In the genomic region with DNA sequence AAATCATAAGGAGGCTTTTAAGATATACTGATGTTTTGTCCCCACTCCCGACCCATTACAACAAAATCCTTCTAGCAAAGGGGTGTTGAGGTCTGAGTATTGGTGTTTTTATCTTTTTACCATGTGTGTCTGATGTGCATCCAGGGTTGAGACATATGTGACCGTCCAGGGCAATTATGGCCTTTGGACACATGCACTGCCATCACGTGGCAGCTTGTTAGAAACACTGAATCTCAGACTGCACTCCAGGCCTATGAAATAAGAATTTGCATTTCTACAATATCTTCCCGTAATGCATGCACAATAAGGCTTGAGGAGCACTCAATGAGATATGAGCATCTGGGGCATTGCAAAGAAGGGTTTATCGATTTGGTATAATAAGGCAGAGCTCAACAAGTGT, we compare ENCODE assay signal across 18 cellular contexts.
DNase-seq lines count a peak whose midpoint lies in the region; ATAC-seq and TF ChIP-seq lines count a peak whose summit lies in the region.
"Had no signal": no experiment of that assay in that cellular context is flagged by ENCODE, and none has a peak within 500 bp of the region (broad histone marks: within the 10 kb centered on the region; RNA-seq: fewer than 3 reads in every experiment).

No MANE protein-coding gene starts in this region.

- H2AFZ ChIP-seq in PC-3 (ENCODE audit: low read length): no peak overlapping the region

- DNase-seq in MCF 10A (ENCODE audit: unreplicated experiment): peak; percentile 10
- no peak for DNase-seq in breast epithelium (ENCODE audit: low spot score in 2 of 2)
- peak; percentile 17 for DNase-seq in PC-3
- DNase-seq in Right ventricle myocardium superior: no peak
- no peak for DNase-seq in AG08396 (ENCODE audit: low spot score)
- no peak for DNase-seq in stimulated activated CD4-positive, alpha-beta T cell treated with anti-CD3 and anti-CD28 coated beads, Interleukin-2, amount 100 ng/mL, for 24 hours
- no peak for DNase-seq in SW480 (ENCODE audit: low spot score)
- DNase-seq: activated CD4-positive, alpha-beta T cell treated with anti-CD3 and anti-CD28 coated beads, Interleukin-2, amount 50 U/mL, for 4 hours; activated gamma-delta T cell; DMS153; lower lobe of right lung; NCI-H1048; NCI-H2081; NCI-H69 had no signal

- H3F3A ChIP-seq in PC-3 (ENCODE audit: low read length, unreplicated experiment): no peaks in the 10 kb centered on the region

- H4K20me1 ChIP-seq in PC-3 (ENCODE audit: low read length): no peaks in the 10 kb centered on the region

- no peaks in the 10 kb centered on the region for H3K9me2 ChIP-seq in PC-3 (replicated peaks; ENCODE audit: low read length)

- H3K4me3 ChIP-seq in breast epithelium: no peak overlapping the region
- H3K4me3 ChIP-seq in PC-3 (ENCODE audit: low read length): no peak overlapping the region
- H3K4me3 ChIP-seq: lower lobe of right lung, suprapubic skin had no signal

- no peaks in the 10 kb centered on the region for H3K27me3 Mint-ChIP-seq in MCF 10A (ENCODE audit: insufficient read depth, unreplicated experiment)

- H3K79me2 ChIP-seq in PC-3 (ENCODE audit: low read length): no peaks in the 10 kb centered on the region

- intact Hi-C loops in MCF 10A (cut with micrococcal nuclease): no loop called here
- intact Hi-C loops in breast epithelium (cut with DNase I; ENCODE audit: low total_unique reads): no loop called here
- intact Hi-C loops in PC-3 (cut with micrococcal nuclease): no loop called here
- intact Hi-C loops in Right ventricle myocardium superior (cut with DNase I): no loop called here

- H3K9me3 Mint-ChIP-seq in MCF 10A (ENCODE audit: unreplicated experiment): no peaks in the 10 kb centered on the region

- TF ChIP-seq POLR2A in breast epithelium (IDR thresholded peaks at IDR 0.05): no peak

- no peaks in the 10 kb centered on the region for H3K27me3 ChIP-seq in breast epithelium
- H3K27me3 ChIP-seq in PC-3 (ENCODE audit: low read length): no peaks in the 10 kb centered on the region
- H3K27me3 ChIP-seq: suprapubic skin had no signal

- no peak overlapping the region for H3K9ac ChIP-seq in PC-3 (ENCODE audit: low read length)

- peak; percentile 44 for ATAC-seq in HG03159 (IDR thresholded peaks at IDR 0.05; ENCODE audit: unreplicated experiment)
- peak; percentile 45; the same call in 1 of the 2 replicates for ATAC-seq in PC-3
- no peak for ATAC-seq in Right ventricle myocardium superior (ENCODE audit: poor library complexity)
- ATAC-seq: lower lobe of right lung, right cardiac atrium had no signal

- no peak overlapping the region for H3K27ac Mint-ChIP-seq in MCF 10A (ENCODE audit: low read depth, unreplicated experiment)

- H3K4me2 ChIP-seq in PC-3 (ENCODE audit: low read length): no peak overlapping the region

- BruUV-seq in MCF 10A (replicated peaks; lab: Mats Ljungman, UMichigan) (no TSS peak), PC-3 (replicated peaks; lab: Mats Ljungman, UMichigan) (no TSS peak)

- no peak overlapping the region for H3K4me3 Mint-ChIP-seq in MCF 10A (ENCODE audit: unreplicated experiment)

- TF ChIP-seq CTCF in MCF 10A (IDR thresholded peaks at IDR 0.05; ENCODE audit: unreplicated experiment) (no peak), breast epithelium (IDR thresholded peaks at IDR 0.05) (no peak), PC-3 (conservative IDR thresholded peaks at IDR 0.05; ENCODE audit: low read depth, low read length) (peak; percentile 44; the same call in 1 of the 2 replicates)

- H3K36me3 ChIP-seq in breast epithelium: no peaks in the 10 kb centered on the region
- no peaks in the 10 kb centered on the region for H3K36me3 ChIP-seq in PC-3 (ENCODE audit: low read depth, low read length)
- H3K36me3 ChIP-seq: lower lobe of right lung, suprapubic skin had no signal

- CTCF ChIA-PET in MCF 10A (lab: Yijun Ruan, JAX) (interaction anchor here (1.2 kb wide), 1 partner anchor 176 kb away, joined by 3 read pairs; no protein-coding TSS in a partner anchor), PC-3 (lab: Charles Lee) (no interaction called here)

- H3K27ac ChIP-seq in breast epithelium (no peak overlapping the region), PC-3 (ENCODE audit: low read length) (no peak overlapping the region)
- H3K27ac ChIP-seq: lower lobe of right lung, RWPE1, suprapubic skin had no signal

- POLR2A ChIA-PET in MCF 10A (lab: Yijun Ruan, JAX): no interaction called here
- POLR2A ChIA-PET in PC-3 (lab: Charles Lee; ENCODE audit: unreplicated experiment): no interaction called here

- no peaks in the 10 kb centered on the region for H3K36me3 Mint-ChIP-seq in MCF 10A (ENCODE audit: insufficient read depth, unreplicated experiment)

- H3K4me1 Mint-ChIP-seq in MCF 10A (ENCODE audit: insufficient read depth, unreplicated experiment): no peaks in the 10 kb centered on the region

- H3K9me3 ChIP-seq in breast epithelium (no peaks in the 10 kb centered on the region), PC-3 (ENCODE audit: low read length) (no peaks in the 10 kb centered on the region)
- H3K9me3 ChIP-seq: lower lobe of right lung, suprapubic skin had no signal

- no peaks in the 10 kb centered on the region for H3K4me1 ChIP-seq in breast epithelium
- H3K4me1 ChIP-seq in PC-3 (ENCODE audit: insufficient read depth, low read length): peaks cover 8% of the 10 kb centered on the region
- H3K4me1 ChIP-seq: lower lobe of right lung, suprapubic skin had no signal

Comparison
In these comparisons a context has a peak if more than half of its experiments do, and no peak if none do; other contexts are left out.
1. DNase-seq: peak in MCF 10A (single experiment) and PC-3 (single experiment); none in breast epithelium (0 of 2), Right ventricle myocardium superior (single experiment), AG08396 (single experiment), stimulated activated CD4-positive, alpha-beta T cell treated with anti-CD3 and anti-CD28 coated beads, Interleukin-2, amount 100 ng/mL, for 24 hours (0 of 2) and SW480 (single experiment).